Comparison of ENCODE assay signal across 14 cellular contexts in the genomic region with DNA sequence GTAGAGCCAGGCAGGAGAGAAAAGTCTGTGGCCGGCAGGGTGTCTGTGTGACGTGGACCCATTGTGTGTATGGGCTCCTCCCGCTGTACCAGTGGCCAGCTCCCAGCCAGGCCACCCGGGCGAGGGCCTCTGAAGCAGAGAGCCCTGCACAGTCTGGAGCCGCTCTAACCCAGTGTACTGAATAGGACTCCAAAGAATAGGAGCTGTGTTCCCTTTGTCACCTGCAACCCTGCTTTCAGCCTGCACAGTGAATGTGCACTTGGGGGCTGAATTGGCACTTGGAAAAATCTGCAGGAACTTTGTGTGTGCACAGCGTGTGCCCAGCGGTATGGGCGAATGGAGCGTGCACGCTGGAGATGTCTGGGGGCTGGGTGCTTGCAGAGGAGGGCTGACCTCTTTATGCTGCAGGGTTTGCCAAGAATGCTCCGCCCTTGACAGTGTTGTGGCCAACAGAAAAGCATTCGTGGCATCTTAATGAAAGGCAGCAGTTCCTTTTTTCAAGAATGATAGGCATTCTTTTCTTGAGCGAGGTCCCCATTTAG.
DNase-seq lines count a peak whose midpoint lies in the region; ATAC-seq and TF ChIP-seq lines count a peak whose summit lies in the region.
"Had no signal": no experiment of that assay in that cellular context is flagged by ENCODE, and none has a peak within 500 bp of the region (broad histone marks: within the 10 kb centered on the region; RNA-seq: fewer than 3 reads in every experiment).

No MANE protein-coding gene starts in this region.

- no peaks in the 10 kb centered on the region for H3K9me3 ChIP-seq in GM23248 (ENCODE audit: low read depth)
- H3K9me3 ChIP-seq: mucosa of descending colon had no signal

- no peaks in the 10 kb centered on the region for H3K36me3 ChIP-seq in GM23248 (ENCODE audit: low read depth)

- no peaks in the 10 kb centered on the region; the same call in 1 of the 2 replicates for H3F3A ChIP-seq in GM23248 (ENCODE audit: insufficient read depth)

- no peak overlapping the region for H3K9ac ChIP-seq in GM23248

- H2AFZ ChIP-seq in GM23248, result peak overlapping the region; percentile 23; the same call in 1 of the 2 replicates

- H3K4me1 ChIP-seq in GM23248 (ENCODE audit: insufficient read depth), result peaks cover 31% of the 10 kb centered on the region

- no peaks in the 10 kb centered on the region for H4K20me1 ChIP-seq in GM23248 (ENCODE audit: insufficient read depth)

- no peak overlapping the region; the same call in 1 of the 2 replicates for H3K27ac ChIP-seq in GM23248

- H3K27me3 ChIP-seq in GM23248 (replicated peaks; ENCODE audit: insufficient read depth), result no peaks in the 10 kb centered on the region

- H3K4me2 ChIP-seq in GM23248 (ENCODE audit: unreplicated experiment), result peak overlapping the region; percentile 52

- no peak for TF ChIP-seq CTCF in GM20000 (IDR thresholded peaks at IDR 0.05; ENCODE audit: extremely low read depth, missing control alignments)

- DNase-seq in GM23248, result peak; percentile 63
- peak; percentile 14 for DNase-seq in cerebellum (ENCODE audit: low spot score)
- DNase-seq in islet precursor cell, result peak; percentile 87
- DNase-seq in T-helper 2 cell treated with Interferon-gamma antibody and Interleukin-4, amounts not matched to agents 5 μg/mL and 100 μg/mL, for 36 hours (ENCODE audit: low spot score), result no peak
- no peak for DNase-seq in activated naive CD8-positive, alpha-beta T cell treated with anti-CD3 and anti-CD28 coated beads, Interleukin-2, amount 50 U/mL, for 24 hours
- DNase-seq in GM20000 (ENCODE audit: low spot score), result no peak
- DNase-seq: activated T-cell treated with anti-CD3 and anti-CD28 coated beads, Interleukin-2, amount 50 U/mL, for 24 hours; NCI-H1930; stimulated activated naive CD8-positive, alpha-beta T cell treated with anti-CD3 and anti-CD28 coated beads, Interleukin-15, amount 100 ng/mL, for 72 hours had no signal

- in situ Hi-C loops in GM23248 (cut with MboI), result no loop called here

- H3K4me1 Mint-ChIP-seq in stimulated activated memory B cell treated with anti-CD40 and anti-IgM and Interleukin-4, amounts not matched to agents 10 μg/mL and 1 μg/mL and 100 μg/mL, for 72 hours, result peaks cover 6% of the 10 kb centered on the region
- H3K4me1 Mint-ChIP-seq in T-helper 2 cell treated with Interferon-gamma antibody and Interleukin-4, amounts not matched to agents 5 μg/mL and 100 μg/mL, for 36 hours (ENCODE audit: low read depth), result no peaks in the 10 kb centered on the region
- no peaks in the 10 kb centered on the region for H3K4me1 Mint-ChIP-seq in activated naive CD8-positive, alpha-beta T cell treated with anti-CD3 and anti-CD28 coated beads, Interleukin-2, amount 50 U/mL, for 24 hours
- H3K4me1 Mint-ChIP-seq: central memory CD8-positive, alpha-beta T cell; stimulated activated naive CD8-positive, alpha-beta T cell treated with anti-CD3 and anti-CD28 coated beads, Interleukin-15, amount 100 ng/mL, for 72 hours had no signal

- H3K36me3 Mint-ChIP-seq in stimulated activated memory B cell treated with anti-CD40 and anti-IgM and Interleukin-4, amounts not matched to agents 10 μg/mL and 1 μg/mL and 100 μg/mL, for 72 hours, result no peaks in the 10 kb centered on the region
- H3K36me3 Mint-ChIP-seq in T-helper 2 cell treated with Interferon-gamma antibody and Interleukin-4, amounts not matched to agents 5 μg/mL and 100 μg/mL, for 36 hours (ENCODE audit: low read depth), result no peaks in the 10 kb centered on the region
- H3K36me3 Mint-ChIP-seq in activated naive CD8-positive, alpha-beta T cell treated with anti-CD3 and anti-CD28 coated beads, Interleukin-2, amount 50 U/mL, for 24 hours (ENCODE audit: low read depth), result no peaks in the 10 kb centered on the region

- H3K4me3 Mint-ChIP-seq in stimulated activated memory B cell treated with anti-CD40 and anti-IgM and Interleukin-4, amounts not matched to agents 10 μg/mL and 1 μg/mL and 100 μg/mL, for 72 hours, result no peak overlapping the region
- H3K4me3 Mint-ChIP-seq in T-helper 2 cell treated with Interferon-gamma antibody and Interleukin-4, amounts not matched to agents 5 μg/mL and 100 μg/mL, for 36 hours, result no peak overlapping the region
- no peak overlapping the region for H3K4me3 Mint-ChIP-seq in activated naive CD8-positive, alpha-beta T cell treated with anti-CD3 and anti-CD28 coated beads, Interleukin-2, amount 50 U/mL, for 24 hours
- H3K4me3 Mint-ChIP-seq: activated T-cell treated with anti-CD3 and anti-CD28 coated beads, Interleukin-2, amount 50 U/mL, for 24 hours; central memory CD8-positive, alpha-beta T cell; stimulated activated naive CD8-positive, alpha-beta T cell treated with anti-CD3 and anti-CD28 coated beads, Interleukin-15, amount 100 ng/mL, for 72 hours had no signal

- no peaks in the 10 kb centered on the region for H3K79me2 ChIP-seq in GM23248 (ENCODE audit: insufficient read depth)

- H3K4me3 ChIP-seq in GM23248, result peak overlapping the region; percentile 12; the same call in 1 of the 2 replicates
- H3K4me3 ChIP-seq: mucosa of descending colon had no signal

- WGBS in GM23248 (ENCODE audit: low coverage in 1 of 2, low lambda C conversion rate in 2 of 2, missing lambda C conversion rate in 2 of 2), 2 experiments, result 4 to 10% methylated on average over 14 of the region's 14 CpGs

- no peaks in the 10 kb centered on the region for H3K9me3 Mint-ChIP-seq in stimulated activated memory B cell treated with anti-CD40 and anti-IgM and Interleukin-4, amounts not matched to agents 10 μg/mL and 1 μg/mL and 100 μg/mL, for 72 hours
- no peaks in the 10 kb centered on the region for H3K9me3 Mint-ChIP-seq in T-helper 2 cell treated with Interferon-gamma antibody and Interleukin-4, amounts not matched to agents 5 μg/mL and 100 μg/mL, for 36 hours
- no peaks in the 10 kb centered on the region for H3K9me3 Mint-ChIP-seq in activated naive CD8-positive, alpha-beta T cell treated with anti-CD3 and anti-CD28 coated beads, Interleukin-2, amount 50 U/mL, for 24 hours
- H3K9me3 Mint-ChIP-seq: activated T-cell treated with anti-CD3 and anti-CD28 coated beads, Interleukin-2, amount 50 U/mL, for 24 hours; central memory CD8-positive, alpha-beta T cell; stimulated activated naive CD8-positive, alpha-beta T cell treated with anti-CD3 and anti-CD28 coated beads, Interleukin-15, amount 100 ng/mL, for 72 hours had no signal

- H3K9me2 ChIP-seq in GM23248 (ENCODE audit: insufficient read depth), result no peaks in the 10 kb centered on the region

- H3K27me3 Mint-ChIP-seq in stimulated activated memory B cell treated with anti-CD40 and anti-IgM and Interleukin-4, amounts not matched to agents 10 μg/mL and 1 μg/mL and 100 μg/mL, for 72 hours, result no peaks in the 10 kb centered on the region
- H3K27me3 Mint-ChIP-seq in T-helper 2 cell treated with Interferon-gamma antibody and Interleukin-4, amounts not matched to agents 5 μg/mL and 100 μg/mL, for 36 hours (ENCODE audit: low read depth), result no peaks in the 10 kb centered on the region
- H3K27me3 Mint-ChIP-seq in activated naive CD8-positive, alpha-beta T cell treated with anti-CD3 and anti-CD28 coated beads, Interleukin-2, amount 50 U/mL, for 24 hours, result no peaks in the 10 kb centered on the region
- H3K27me3 Mint-ChIP-seq: activated T-cell treated with anti-CD3 and anti-CD28 coated beads, Interleukin-2, amount 50 U/mL, for 24 hours; central memory CD8-positive, alpha-beta T cell had no signal

- no peak overlapping the region for H3K27ac Mint-ChIP-seq in stimulated activated memory B cell treated with anti-CD40 and anti-IgM and Interleukin-4, amounts not matched to agents 10 μg/mL and 1 μg/mL and 100 μg/mL, for 72 hours
- no peak overlapping the region for H3K27ac Mint-ChIP-seq in T-helper 2 cell treated with Interferon-gamma antibody and Interleukin-4, amounts not matched to agents 5 μg/mL and 100 μg/mL, for 36 hours
- no peak overlapping the region for H3K27ac Mint-ChIP-seq in activated naive CD8-positive, alpha-beta T cell treated with anti-CD3 and anti-CD28 coated beads, Interleukin-2, amount 50 U/mL, for 24 hours
- H3K27ac Mint-ChIP-seq: activated T-cell treated with anti-CD3 and anti-CD28 coated beads, Interleukin-2, amount 50 U/mL, for 24 hours; stimulated activated naive CD8-positive, alpha-beta T cell treated with anti-CD3 and anti-CD28 coated beads, Interleukin-15, amount 100 ng/mL, for 72 hours had no signal

- ATAC-seq in stimulated activated memory B cell treated with anti-CD40 and anti-IgM and Interleukin-4, amounts not matched to agents 10 μg/mL and 1 μg/mL and 100 μg/mL, for 72 hours, result peak; percentile 56
- ATAC-seq in HG02610 (IDR thresholded peaks at IDR 0.05; ENCODE audit: unreplicated experiment), result no peak
- ATAC-seq in activated naive CD8-positive, alpha-beta T cell treated with anti-CD3 and anti-CD28 coated beads, Interleukin-2, amount 50 U/mL, for 24 hours, result no peak
- ATAC-seq: mucosa of descending colon; Panc1; stimulated activated naive CD8-positive, alpha-beta T cell treated with anti-CD3 and anti-CD28 coated beads, Interleukin-15, amount 100 ng/mL, for 72 hours had no signal

Comparison
In these comparisons a context has a peak if more than half of its experiments do, and no peak if none do; other contexts are left out.
1. DNase-seq: peak in GM23248 (single experiment), cerebellum (single experiment) and islet precursor cell (single experiment); none in T-helper 2 cell treated with Interferon-gamma antibody and Interleukin-4, amounts not matched to agents 5 μg/mL and 100 μg/mL, for 36 hours (single experiment), activated naive CD8-positive, alpha-beta T cell treated with anti-CD3 and anti-CD28 coated beads, Interleukin-2, amount 50 U/mL, for 24 hours (single experiment) and GM20000 (single experiment).